Comparison of ENCODE assay signal across 8 cellular contexts in the genomic region with DNA sequence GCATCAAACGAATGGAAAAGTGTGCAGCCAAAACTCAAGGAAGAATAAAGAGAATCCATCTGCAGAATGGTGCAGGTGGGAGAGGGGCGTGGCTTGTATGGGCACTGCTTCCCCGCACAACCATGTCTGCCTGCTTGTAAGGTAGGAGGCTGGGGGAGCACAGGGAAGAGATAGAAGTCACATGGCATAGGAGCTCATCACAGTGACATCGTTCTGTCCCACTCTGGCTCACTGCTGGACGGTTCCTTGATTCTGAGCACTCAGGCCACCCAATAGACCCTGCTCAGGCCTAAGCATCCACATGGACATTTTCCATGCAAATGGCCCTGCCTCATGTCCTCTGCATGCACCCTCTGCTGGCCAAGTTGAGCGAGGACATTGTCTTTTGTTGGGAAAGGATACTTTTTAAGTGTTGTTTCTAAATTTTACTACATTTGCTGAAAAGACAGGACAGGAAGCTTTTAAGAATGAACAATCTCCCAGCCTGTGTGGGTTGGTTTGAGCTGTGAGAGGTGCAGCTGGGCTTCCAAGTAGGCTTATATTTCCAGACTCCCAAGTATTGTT. TPM values are rescaled to one million over a fixed set of nuclear protein-coding genes. Genes with fewer than 3 reads are reported as not detected.
A peak's percentile ranks its signal among the peaks of the same experiment; 100 is the strongest.
DNase-seq lines count a peak whose midpoint lies in the region; ATAC-seq and TF ChIP-seq lines count a peak whose summit lies in the region.

No MANE protein-coding gene starts in this region.

- ATAC-seq in activated CD8-positive, alpha-beta memory T cell treated with anti-CD3 and anti-CD28 coated beads, Interleukin-2, amount 10 ng/mL, durations not matched to agents 7 days and 5 days = no peak

- DNase-seq in NCI-H748 (lab: John Stamatoyannopoulos, UW; ENCODE audit: unreplicated experiment) = peak; percentile 38
- no peak for DNase-seq in NCI-H748 treated with DMSO at 0.1 percent for 48 hours (lab: John Stamatoyannopoulos, UW)
- peak; percentile 19 for DNase-seq in NCI-H526 treated with DMSO at 0.1 percent for 48 hours (lab: John Stamatoyannopoulos, UW)
- peak; percentile 87 for DNase-seq in esophagus muscularis mucosa (ENCODE audit: extremely low spot score)
- peak; percentile 42 for DNase-seq in stromal cell of bone marrow (ENCODE audit: low read depth)
- DNase-seq in GOT3 (lab: John Stamatoyannopoulos, UW) = no peak
- no peak for DNase-seq in activated CD8-positive, alpha-beta memory T cell treated with anti-CD3 and anti-CD28 coated beads, Interleukin-2, amount 10 ng/mL, durations not matched to agents 7 days and 5 days
- DNase-seq in caudate nucleus (lab: John Stamatoyannopoulos, UW) = no peak

- intact Hi-C loops in esophagus muscularis mucosa (cut with DNase I) = loop anchor here (10.0 kb wide), 4 partner anchors 84 to 286 kb away; a partner anchor contains a TSS

- H3K9me3 Mint-ChIP-seq in activated CD8-positive, alpha-beta memory T cell treated with anti-CD3 and anti-CD28 coated beads, Interleukin-2, amount 10 ng/mL, durations not matched to agents 7 days and 5 days (ENCODE audit: low read depth) = no peaks in the 10 kb centered on the region

- WGBS in esophagus muscularis mucosa = 86% methylated on average over 6 of the region's 6 CpGs

- H3K27ac ChIP-seq in esophagus muscularis mucosa (replicated peaks in 1 of 4) (no peak overlapping the region), caudate nucleus (ENCODE audit: low read depth, low read length) (no peak overlapping the region)

- H3K27ac Mint-ChIP-seq in activated CD8-positive, alpha-beta memory T cell treated with anti-CD3 and anti-CD28 coated beads, Interleukin-2, amount 10 ng/mL, durations not matched to agents 7 days and 5 days = no peak overlapping the region

- TF ChIP-seq POLR2A in esophagus muscularis mucosa (IDR thresholded peaks at IDR 0.05; ENCODE audit: low read depth) = no peak

- H3K9me3 ChIP-seq in esophagus muscularis mucosa = no peaks in the 10 kb centered on the region

- CTCF ChIA-PET in activated CD8-positive, alpha-beta memory T cell treated with anti-CD3 and anti-CD28 coated beads, Interleukin-2, amount 10 ng/mL, durations not matched to agents 7 days and 5 days (lab: Charles Lee) = no interaction called here

- H3K27me3 Mint-ChIP-seq in activated CD8-positive, alpha-beta memory T cell treated with anti-CD3 and anti-CD28 coated beads, Interleukin-2, amount 10 ng/mL, durations not matched to agents 7 days and 5 days = peaks cover 43% of the 10 kb centered on the region

- no peaks in the 10 kb centered on the region for H3K27me3 ChIP-seq in esophagus muscularis mucosa

- TF ChIP-seq EP300 in esophagus muscularis mucosa (IDR thresholded peaks at IDR 0.05) = no peak

- peaks cover 15% of the 10 kb centered on the region for H3K4me1 Mint-ChIP-seq in activated CD8-positive, alpha-beta memory T cell treated with anti-CD3 and anti-CD28 coated beads, Interleukin-2, amount 10 ng/mL, durations not matched to agents 7 days and 5 days

- H3K4me3 Mint-ChIP-seq in activated CD8-positive, alpha-beta memory T cell treated with anti-CD3 and anti-CD28 coated beads, Interleukin-2, amount 10 ng/mL, durations not matched to agents 7 days and 5 days = no peak overlapping the region

- TF ChIP-seq CTCF in esophagus muscularis mucosa (IDR thresholded peaks at IDR 0.05) = peak in 2 of 3 experiments; percentile 19 to 44

- no peaks in the 10 kb centered on the region for H3K36me3 ChIP-seq in esophagus muscularis mucosa

- no peak overlapping the region for H3K4me3 ChIP-seq in esophagus muscularis mucosa

- no peaks in the 10 kb centered on the region for H3K36me3 Mint-ChIP-seq in activated CD8-positive, alpha-beta memory T cell treated with anti-CD3 and anti-CD28 coated beads, Interleukin-2, amount 10 ng/mL, durations not matched to agents 7 days and 5 days

- H3K4me1 ChIP-seq in esophagus muscularis mucosa = peaks cover 7 to 18% (median 15%) of the 10 kb centered on the region in 4 donors

RNA-seq across cellular contexts. Expression of a gene that starts 3.1 kb away (rescaled TPM):
- total RNA-seq in esophagus muscularis mucosa = 1,000 to 10,000 TPM; 1,983 to 3,208 (median 2,554) TPM
- under 1 TPM; 0.50 to 0.96 TPM for total RNA-seq in activated CD8-positive, alpha-beta memory T cell treated with anti-CD3 and anti-CD28 coated beads, Interleukin-2, amount 10 ng/mL, durations not matched to agents 7 days and 5 days

Comparison
In these comparisons a context has a peak if more than half of its experiments do, and no peak if none do; other contexts are left out.
1. DNase-seq: peak in NCI-H748 (single experiment), NCI-H526 treated with DMSO at 0.1 percent for 48 hours (single experiment), esophagus muscularis mucosa (single experiment) and stromal cell of bone marrow (single experiment); none in NCI-H748 treated with DMSO at 0.1 percent for 48 hours (single experiment), GOT3 (single experiment), activated CD8-positive, alpha-beta memory T cell treated with anti-CD3 and anti-CD28 coated beads, Interleukin-2, amount 10 ng/mL, durations not matched to agents 7 days and 5 days (single experiment) and caudate nucleus (0 of 61).
2. RNA of a gene that starts 3.1 kb away (total RNA-seq): 1,983 to 3,208 TPM in esophagus muscularis mucosa; 0.50 to 0.96 TPM in activated CD8-positive, alpha-beta memory T cell treated with anti-CD3 and anti-CD28 coated beads, Interleukin-2, amount 10 ng/mL, durations not matched to agents 7 days and 5 days; every median in the first group is over 1,000 times any median in the second.